18 cellular contexts compared by ENCODE assay signal in genomic region chr10:104505521-104506041, GRCh38.
"Had no signal": no experiment of that assay in that cellular context is flagged by ENCODE, and none has a peak within 500 bp of the region (broad histone marks: within the 10 kb centered on the region; RNA-seq: fewer than 3 reads in every experiment).

No MANE protein-coding gene starts in this region.

- H3K4me1 ChIP-seq: right atrium auricular region had no signal

- H2AFZ ChIP-seq: hepatocyte had no signal

- FAIRE-seq: colon, small intestine, urothelium cell line had no signal

- H3K79me2 ChIP-seq: hepatocyte had no signal

- H3K9me3 ChIP-seq: ovary, right atrium auricular region had no signal

- H3K27me3 ChIP-seq: ovary, right atrium auricular region had no signal

- H3K27ac ChIP-seq: hepatocyte, ovary, right atrium auricular region had no signal

- H3K4me3 Mint-ChIP-seq: dendritic cell treated with granulocyte-macrophage colony-stimulating factor and Interleukin-4, amounts not matched to agents 40 ng/mL and 50 ng/mL, for 4 days; naive thymus-derived CD4-positive, alpha-beta T cell; neural crest cell had no signal

- H3K9me3 Mint-ChIP-seq: dendritic cell treated with granulocyte-macrophage colony-stimulating factor and Interleukin-4, amounts not matched to agents 40 ng/mL and 50 ng/mL, for 4 days; naive thymus-derived CD4-positive, alpha-beta T cell; neural crest cell had no signal

- H3K36me3 ChIP-seq: ovary, right atrium auricular region had no signal

- H3K27ac Mint-ChIP-seq: dendritic cell treated with granulocyte-macrophage colony-stimulating factor and Interleukin-4, amounts not matched to agents 40 ng/mL and 50 ng/mL, for 4 days; naive thymus-derived CD4-positive, alpha-beta T cell had no signal

- H3K27me3 Mint-ChIP-seq: dendritic cell treated with granulocyte-macrophage colony-stimulating factor and Interleukin-4, amounts not matched to agents 40 ng/mL and 50 ng/mL, for 4 days had no signal

- H3K4me3 ChIP-seq: hepatocyte, ovary, right atrium auricular region had no signal

- DNase-seq: foreskin melanocyte; head of caudate nucleus; islet precursor cell; mammary epithelial cell; naive thymus-derived CD4-positive, alpha-beta T cell; nucleus accumbens; ovary; small intestine; stimulated activated CD4-positive, alpha-beta T cell treated with anti-CD3 and anti-CD28 coated beads, Interleukin-12 subunit alpha, Interleukin-12 subunit beta, amount 100 ng/mL, for 4 hours; stimulated activated naive CD4-positive, alpha-beta T cell treated with Interleukin-2 at 50 U/mL for 16 hours; trophoblast cell had no signal

- H3K4me1 Mint-ChIP-seq: neural crest cell had no signal

- H3K36me3 Mint-ChIP-seq: naive thymus-derived CD4-positive, alpha-beta T cell had no signal

- ATAC-seq: left lobe of liver; naive thymus-derived CD4-positive, alpha-beta T cell had no signal

- H3K4me2 ChIP-seq: hepatocyte had no signal
